ENCODE assay signal across 16 cellular contexts in genomic region chr12:30823764-30824163, GRCh38.
A peak's percentile ranks its signal among the peaks of the same experiment; 100 is the strongest.
DNase-seq lines count a peak whose midpoint lies in the region; ATAC-seq and TF ChIP-seq lines count a peak whose summit lies in the region.
"Had no signal": no experiment of that assay in that cellular context is flagged by ENCODE, and none has a peak within 500 bp of the region (broad histone marks: within the 10 kb centered on the region; RNA-seq: fewer than 3 reads in every experiment).

No MANE protein-coding gene starts in this region.

- peaks cover 11% of the 10 kb centered on the region for H3K4me1 Mint-ChIP-seq in activated naive CD4-positive, alpha-beta T cell treated with anti-CD3 and anti-CD28 coated beads for 36 hours (ENCODE audit: low read depth)
- H3K4me1 Mint-ChIP-seq in activated T-helper 17 cell treated with anti-CD3 and anti-CD28 coated beads, Interleukin-2, amount 50 U/mL, for 72 hours = no peaks in the 10 kb centered on the region
- H3K4me1 Mint-ChIP-seq in stimulated activated naive B cell treated with anti-CD40 and anti-IgM and Interleukin-4, amounts not matched to agents 10 μg/mL and 1 μg/mL and 100 μg/mL, for 72 hours = peaks cover 10 to 27% of the 10 kb centered on the region in 2 donors

- no peak overlapping the region for H3K27ac Mint-ChIP-seq in activated naive CD4-positive, alpha-beta T cell treated with anti-CD3 and anti-CD28 coated beads for 36 hours
- H3K27ac Mint-ChIP-seq in activated T-helper 17 cell treated with anti-CD3 and anti-CD28 coated beads, Interleukin-2, amount 50 U/mL, for 72 hours = no peak overlapping the region
- no peak overlapping the region for H3K27ac Mint-ChIP-seq in stimulated activated naive B cell treated with anti-CD40 and anti-IgM and Interleukin-4, amounts not matched to agents 10 μg/mL and 1 μg/mL and 100 μg/mL, for 72 hours

- ATAC-seq in activated T-helper 17 cell treated with anti-CD3 and anti-CD28 coated beads, Interleukin-2, amount 50 U/mL, for 72 hours (replicated peaks) = no peak
- ATAC-seq in left lobe of liver = no peak
- no peak for ATAC-seq in stimulated activated naive B cell treated with anti-CD40 and anti-IgM and Interleukin-4, amounts not matched to agents 10 μg/mL and 1 μg/mL and 100 μg/mL, for 72 hours (replicated peaks)
- ATAC-seq in foreskin keratinocyte = no peak
- no peak for ATAC-seq in GM18867 (IDR thresholded peaks at IDR 0.05; ENCODE audit: unreplicated experiment)

- TF ChIP-seq CTCF in foreskin keratinocyte (conservative IDR thresholded peaks at IDR 0.05) = no peak

- H3K27me3 Mint-ChIP-seq in activated naive CD4-positive, alpha-beta T cell treated with anti-CD3 and anti-CD28 coated beads for 36 hours (ENCODE audit: low read depth) = peaks cover 45% of the 10 kb centered on the region
- peaks cover 38% of the 10 kb centered on the region for H3K27me3 Mint-ChIP-seq in activated T-helper 17 cell treated with anti-CD3 and anti-CD28 coated beads, Interleukin-2, amount 50 U/mL, for 72 hours
- H3K27me3 Mint-ChIP-seq in stimulated activated naive B cell treated with anti-CD40 and anti-IgM and Interleukin-4, amounts not matched to agents 10 μg/mL and 1 μg/mL and 100 μg/mL, for 72 hours = peaks cover 44 to 80% of the 10 kb centered on the region in 2 donors

- H3K4me1 ChIP-seq in foreskin keratinocyte = peaks cover 12% of the 10 kb centered on the region

- CTCF ChIA-PET in activated naive CD4-positive, alpha-beta T cell treated with anti-CD3 and anti-CD28 coated beads for 36 hours (lab: Charles Lee) = interaction anchor here (0.8 to 1.5 kb wide), 3 partner anchors 16 to 23 kb away, joined by 3 to 5 read pairs (median 4); no protein-coding TSS in a partner anchor

- H3K27ac ChIP-seq in foreskin keratinocyte = no peak overlapping the region
- H3K27ac ChIP-seq: neutrophil had no signal

- peak overlapping the region; percentile 71 for H3K4me3 Mint-ChIP-seq in activated naive CD4-positive, alpha-beta T cell treated with anti-CD3 and anti-CD28 coated beads for 36 hours
- H3K4me3 Mint-ChIP-seq in activated T-helper 17 cell treated with anti-CD3 and anti-CD28 coated beads, Interleukin-2, amount 50 U/mL, for 72 hours = peak overlapping the region; percentile 83
- peak overlapping the region; percentile 39 to 94 for H3K4me3 Mint-ChIP-seq in stimulated activated naive B cell treated with anti-CD40 and anti-IgM and Interleukin-4, amounts not matched to agents 10 μg/mL and 1 μg/mL and 100 μg/mL, for 72 hours

- no peaks in the 10 kb centered on the region for H3K27me3 ChIP-seq in foreskin keratinocyte
- H3K27me3 ChIP-seq: adrenal gland had no signal

- intact Hi-C loops in activated naive CD4-positive, alpha-beta T cell treated with anti-CD3 and anti-CD28 coated beads for 36 hours (cut with micrococcal nuclease) = loop anchor here (2.0 kb wide), 1 partner anchor 69 kb away; the partner anchor contains the start of gene CAPRIN2

- no peaks in the 10 kb centered on the region for H3K36me3 Mint-ChIP-seq in activated naive CD4-positive, alpha-beta T cell treated with anti-CD3 and anti-CD28 coated beads for 36 hours (ENCODE audit: low read depth)
- H3K36me3 Mint-ChIP-seq in activated T-helper 17 cell treated with anti-CD3 and anti-CD28 coated beads, Interleukin-2, amount 50 U/mL, for 72 hours (ENCODE audit: low read depth) = no peaks in the 10 kb centered on the region
- H3K36me3 Mint-ChIP-seq in stimulated activated naive B cell treated with anti-CD40 and anti-IgM and Interleukin-4, amounts not matched to agents 10 μg/mL and 1 μg/mL and 100 μg/mL, for 72 hours = no peaks in the 10 kb centered on the region
- H3K36me3 Mint-ChIP-seq: stimulated activated memory B cell treated with anti-CD40 and anti-IgM and Interleukin-4, amounts not matched to agents 10 μg/mL and 1 μg/mL and 100 μg/mL, for 72 hours had no signal

- H3K9me3 Mint-ChIP-seq in activated naive CD4-positive, alpha-beta T cell treated with anti-CD3 and anti-CD28 coated beads for 36 hours = no peaks in the 10 kb centered on the region
- H3K9me3 Mint-ChIP-seq in activated T-helper 17 cell treated with anti-CD3 and anti-CD28 coated beads, Interleukin-2, amount 50 U/mL, for 72 hours = no peaks in the 10 kb centered on the region
- H3K9me3 Mint-ChIP-seq in stimulated activated naive B cell treated with anti-CD40 and anti-IgM and Interleukin-4, amounts not matched to agents 10 μg/mL and 1 μg/mL and 100 μg/mL, for 72 hours = no peaks in the 10 kb centered on the region
- H3K9me3 Mint-ChIP-seq: stimulated activated memory B cell treated with anti-CD40 and anti-IgM and Interleukin-4, amounts not matched to agents 10 μg/mL and 1 μg/mL and 100 μg/mL, for 72 hours had no signal

- DNase-seq in activated naive CD4-positive, alpha-beta T cell treated with anti-CD3 and anti-CD28 coated beads for 36 hours = no peak
- DNase-seq in activated naive CD4-positive, alpha-beta T cell (lab: John Stamatoyannopoulos, UW) = no peak
- DNase-seq in left lobe of liver (ENCODE audit: low spot score) (peak; percentile 31), NCI-H187 treated with DMSO at 0.1 percent for 48 hours (lab: John Stamatoyannopoulos, UW) (no peak), foreskin keratinocyte (no peak)
- no peak for DNase-seq in stimulated activated naive B cell treated with anti-CD40 and anti-IgM and Interleukin-4, amounts not matched to agents 10 μg/mL and 1 μg/mL and 100 μg/mL, for 72 hours
- DNase-seq: esophagus squamous epithelium; NCI-H1694 treated with DMSO at 0.1 percent for 48 hours; NCI-H446; NK-92 treated with Interleukin-12 subunit alpha and Interleukin-12 subunit beta, amount 100 ng/mL, for 24 hours; tibial artery had no signal
